In the genomic region with DNA sequence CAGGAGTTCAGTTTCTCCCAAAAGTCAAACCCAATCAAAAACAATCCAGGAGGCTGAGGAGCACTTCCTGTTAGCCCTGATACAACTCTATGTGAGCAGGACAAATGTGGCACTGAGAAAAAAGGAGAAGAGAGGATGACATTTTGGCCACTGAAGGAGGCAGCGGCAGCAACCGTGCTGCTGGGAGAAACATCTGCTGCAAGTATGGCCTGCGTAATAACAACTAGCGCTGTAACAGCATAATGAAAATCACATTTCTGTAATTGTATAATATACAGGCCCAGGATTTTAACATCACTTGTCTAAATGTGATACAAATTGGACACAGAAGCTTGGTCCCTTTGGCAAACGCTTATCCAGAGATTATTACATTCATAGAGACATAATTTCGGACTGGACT, we compare ENCODE assay signal across 24 cellular contexts.
"Had no signal": no experiment of that assay in that cellular context is flagged by ENCODE, and none has a peak within 500 bp of the region (broad histone marks: within the 10 kb centered on the region; RNA-seq: fewer than 3 reads in every experiment).

No MANE protein-coding gene starts in this region.

- H3K27ac ChIP-seq: cardiac muscle cell, gastroesophageal sphincter, sigmoid colon, testis had no signal

- H3K36me3 Mint-ChIP-seq: activated naive CD8-positive, alpha-beta T cell treated with anti-CD3 and anti-CD28 coated beads, Interleukin-2, amount 10 ng/mL, durations not matched to agents 7 days and 5 days; memory B cell had no signal

- H3K4me3 Mint-ChIP-seq: activated CD4-positive, alpha-beta memory T cell treated with anti-CD3 and anti-CD28 coated beads, Interleukin-2, amount 10 ng/mL, durations not matched to agents 7 days and 5 days; activated CD4-positive, alpha-beta T cell treated with anti-CD3 and anti-CD28 coated beads, Interleukin-2, amount 10 ng/mL, durations not matched to agents 24 days and 14 days; activated naive CD4-positive, alpha-beta T cell treated with anti-CD3 and anti-CD28 coated beads for 36 hours; activated naive CD8-positive, alpha-beta T cell treated with anti-CD3 and anti-CD28 coated beads, Interleukin-2, amount 10 ng/mL, durations not matched to agents 7 days and 5 days; activated T-cell treated with anti-CD3 and anti-CD28 coated beads, Interleukin-2, amount 50 U/mL, for 72 hours; memory B cell had no signal

- H3K27me3 ChIP-seq: cardiac muscle cell, testis had no signal

- H3K4me1 Mint-ChIP-seq: activated CD4-positive, alpha-beta memory T cell treated with anti-CD3 and anti-CD28 coated beads, Interleukin-2, amount 10 ng/mL, durations not matched to agents 7 days and 5 days; activated CD4-positive, alpha-beta T cell treated with anti-CD3 and anti-CD28 coated beads, Interleukin-2, amount 10 ng/mL, durations not matched to agents 24 days and 14 days; activated naive CD8-positive, alpha-beta T cell treated with anti-CD3 and anti-CD28 coated beads, Interleukin-2, amount 10 ng/mL, durations not matched to agents 7 days and 5 days; memory B cell had no signal

- DNase-seq: activated CD4-positive, alpha-beta memory T cell treated with anti-CD3 and anti-CD28 coated beads, Interleukin-2, amount 10 ng/mL, durations not matched to agents 7 days and 5 days; activated CD4-positive, alpha-beta T cell treated with anti-CD3 and anti-CD28 coated beads, Interleukin-2, amount 10 ng/mL, durations not matched to agents 24 days and 14 days; activated effector memory CD4-positive, alpha-beta T cell treated with Interleukin-2 at 50 U/mL for 16 hours; activated naive CD4-positive, alpha-beta T cell treated with anti-CD3 and anti-CD28 coated beads for 36 hours; activated naive CD8-positive, alpha-beta T cell treated with anti-CD3 and anti-CD28 coated beads, Interleukin-2, amount 10 ng/mL, durations not matched to agents 7 days and 5 days; activated T-cell treated with anti-CD3 and anti-CD28 coated beads, Interleukin-2, amount 50 U/mL, for 72 hours; amygdala; cortex of kidney; effector CD4-positive, alpha-beta T cell; erythroblast; head of caudate nucleus; islet precursor cell; left colon; mucosa of descending colon; sigmoid colon; stimulated activated CD4-positive, alpha-beta T cell treated with anti-CD3 and anti-CD28 coated beads, Interleukin-15, amount 100 ng/mL, for 24 hours; stimulated activated CD8-positive, alpha-beta memory T cell treated with anti-CD3 and anti-CD28 coated beads, Interleukin-4, amount 100 ng/mL, for 48 hours; stimulated activated naive CD4-positive, alpha-beta T cell; testis; trophoblast cell had no signal

- H3K4me3 ChIP-seq: cardiac muscle cell, gastroesophageal sphincter, mucosa of descending colon, sigmoid colon, smooth muscle cell, testis had no signal

- H3K27ac Mint-ChIP-seq: activated CD4-positive, alpha-beta memory T cell treated with anti-CD3 and anti-CD28 coated beads, Interleukin-2, amount 10 ng/mL, durations not matched to agents 7 days and 5 days; activated CD4-positive, alpha-beta T cell treated with anti-CD3 and anti-CD28 coated beads, Interleukin-2, amount 10 ng/mL, durations not matched to agents 24 days and 14 days; activated naive CD4-positive, alpha-beta T cell treated with anti-CD3 and anti-CD28 coated beads for 36 hours; activated naive CD8-positive, alpha-beta T cell treated with anti-CD3 and anti-CD28 coated beads, Interleukin-2, amount 10 ng/mL, durations not matched to agents 7 days and 5 days; activated T-cell treated with anti-CD3 and anti-CD28 coated beads, Interleukin-2, amount 50 U/mL, for 72 hours; memory B cell had no signal

- H3K9me3 ChIP-seq: gastroesophageal sphincter, mucosa of descending colon, sigmoid colon, testis had no signal

- ATAC-seq: activated T-cell treated with anti-CD3 and anti-CD28 coated beads, Interleukin-2, amount 50 U/mL, for 72 hours; gastroesophageal sphincter; left colon; mucosa of descending colon had no signal

- H3K4me2 ChIP-seq: smooth muscle cell had no signal

- H3K36me3 ChIP-seq: cardiac muscle cell, gastroesophageal sphincter, sigmoid colon had no signal

- H3K4me1 ChIP-seq: sigmoid colon, testis had no signal

- H3K9me3 Mint-ChIP-seq: activated CD4-positive, alpha-beta memory T cell treated with anti-CD3 and anti-CD28 coated beads, Interleukin-2, amount 10 ng/mL, durations not matched to agents 7 days and 5 days; activated CD4-positive, alpha-beta T cell treated with anti-CD3 and anti-CD28 coated beads, Interleukin-2, amount 10 ng/mL, durations not matched to agents 24 days and 14 days; activated naive CD4-positive, alpha-beta T cell treated with anti-CD3 and anti-CD28 coated beads for 36 hours; activated naive CD8-positive, alpha-beta T cell treated with anti-CD3 and anti-CD28 coated beads, Interleukin-2, amount 10 ng/mL, durations not matched to agents 7 days and 5 days; memory B cell had no signal

- H3K27me3 Mint-ChIP-seq: activated CD4-positive, alpha-beta T cell treated with anti-CD3 and anti-CD28 coated beads, Interleukin-2, amount 10 ng/mL, durations not matched to agents 24 days and 14 days had no signal
